30 cellular contexts compared by ENCODE assay signal in the genomic region with DNA sequence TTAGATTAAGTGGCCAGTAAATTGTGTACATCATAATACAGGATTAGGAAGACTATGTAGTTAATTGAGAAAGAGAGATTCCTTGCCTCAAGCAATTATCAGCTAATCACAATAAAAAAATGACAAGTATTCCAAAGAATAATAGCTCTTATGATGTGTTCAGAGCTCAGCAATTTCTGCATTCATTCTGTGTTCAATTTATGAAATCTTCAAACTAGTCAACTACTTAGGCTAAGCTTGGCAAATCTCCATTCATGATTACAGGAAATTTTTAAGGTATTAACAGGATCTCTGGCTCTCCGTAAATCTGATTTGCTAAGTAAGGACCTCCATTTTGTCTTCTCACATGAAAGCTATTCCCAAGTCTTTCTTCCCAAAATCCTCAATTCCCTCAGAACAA.
"Had no signal": no experiment of that assay in that cellular context is flagged by ENCODE, and none has a peak within 500 bp of the region (broad histone marks: within the 10 kb centered on the region; RNA-seq: fewer than 3 reads in every experiment).

No MANE protein-coding gene starts in this region.

- H3K4me3 ChIP-seq: ascending aorta, esophagus muscularis mucosa, gastrocnemius medialis, ovary, stomach, thyroid gland, upper lobe of left lung had no signal

- H3K9me3 ChIP-seq: ascending aorta, esophagus muscularis mucosa, gastrocnemius medialis, neutrophil, ovary, stomach, thyroid gland, upper lobe of left lung had no signal

- H3K4me1 ChIP-seq: ascending aorta, stomach, thyroid gland, upper lobe of left lung had no signal

- H3K27ac ChIP-seq: ascending aorta, brain microvascular endothelial cell, esophagus muscularis mucosa, gastrocnemius medialis, neutrophil, ovary, stomach, thyroid gland, upper lobe of left lung, WERI-Rb-1 had no signal

- H3K27me3 ChIP-seq: ascending aorta, brain microvascular endothelial cell, esophagus muscularis mucosa, neutrophil, ovary, stomach, thyroid gland, upper lobe of left lung had no signal

- DNase-seq: activated CD4-positive, alpha-beta T cell treated with anti-CD3 and anti-CD28 coated beads for 48 hours; activated CD4-positive, alpha-beta T cell treated with anti-CD3 and anti-CD28 coated beads, Interleukin-2, amount 50 U/mL, for 48 hours; activated CD8-positive, alpha-beta memory T cell treated with anti-CD3 and anti-CD28 coated beads for 24 hours; activated effector memory CD4-positive, alpha-beta T cell treated with Interleukin-2 at 50 U/mL for 16 hours; activated naive CD4-positive, alpha-beta T cell treated with Interleukin-2 at 50 U/mL for 16 hours; activated naive CD8-positive, alpha-beta T cell treated with anti-CD3 and anti-CD28 coated beads for 36 hours; brain microvascular endothelial cell; central memory CD4-positive, alpha-beta T cell; gastrocnemius medialis; glutamatergic neuron; kidney; left colon; naive B cell; nephron progenitor cell; ovary; small intestine; stimulated activated CD4-positive, alpha-beta T cell treated with anti-CD3 and anti-CD28 coated beads, Interleukin-4, amount 100 ng/mL, for 4 hours; stimulated activated CD8-positive, alpha-beta memory T cell treated with anti-CD3 and anti-CD28 coated beads, Interleukin-4, amount 100 ng/mL, for 48 hours; stomach; T-helper 17 cell; T1000; thyroid gland; upper lobe of left lung; WERI-Rb-1 had no signal

- ATAC-seq: activated CD4-positive, CD25-positive, alpha-beta regulatory T cell treated with anti-CD3 and anti-CD28 coated beads, Interleukin-2, amount 50 U/mL, for 24 hours; gastrocnemius medialis; left colon; sciatic nerve; stimulated activated memory B cell treated with anti-CD40 and anti-IgM and Interleukin-4, amounts not matched to agents 10 μg/mL and 1 μg/mL and 100 μg/mL, for 72 hours; T-helper 17 cell had no signal

- H3K36me3 ChIP-seq: ascending aorta, brain microvascular endothelial cell, esophagus muscularis mucosa, gastrocnemius medialis, neutrophil, ovary, stomach, thyroid gland, upper lobe of left lung, WERI-Rb-1 had no signal
